Comparison of ENCODE assay signal across 11 cellular contexts in the genomic region with DNA sequence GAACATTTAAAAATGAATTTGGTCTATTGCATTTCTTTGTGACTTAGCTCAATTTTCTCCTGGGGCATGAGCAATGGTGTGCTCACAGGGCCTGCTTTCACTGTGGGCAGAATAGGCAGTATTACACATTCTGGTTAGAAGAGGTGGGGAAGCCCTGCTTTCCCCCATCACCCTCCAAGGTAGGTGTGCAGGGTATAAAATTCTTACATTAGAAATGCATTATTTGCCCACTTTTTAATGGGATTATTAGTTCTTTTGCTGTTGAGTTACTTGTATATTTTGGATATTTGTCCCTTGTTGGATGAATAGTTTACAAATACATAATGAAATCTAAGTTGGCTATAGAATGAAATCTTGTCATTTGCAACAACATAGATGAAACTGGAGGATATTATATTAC. TPM values are rescaled to one million over a fixed set of nuclear protein-coding genes. Genes with fewer than 3 reads are reported as not detected.
"Had no signal": no experiment of that assay in that cellular context is flagged by ENCODE, and none has a peak within 500 bp of the region (broad histone marks: within the 10 kb centered on the region; RNA-seq: fewer than 3 reads in every experiment).

No MANE protein-coding gene starts in this region.

- H3K27ac ChIP-seq: GM23248 had no signal

- ATAC-seq: GM23338, HCT116 had no signal

- H3K4me2 ChIP-seq: GM23338 had no signal

- H3K36me3 ChIP-seq: HAP-1 had no signal

- H3K4me3 ChIP-seq: GM23248, GM23338, HAP-1 had no signal

- H3K9ac ChIP-seq: GM23248 had no signal

- DNase-seq: GM23248, GOT3, H7, H9, HCEC 1CT, HFFc6 had no signal

- H2AFZ ChIP-seq: GM23248, GM23338 had no signal

- H3K4me1 ChIP-seq: HAP-1 had no signal

- FAIRE-seq: H1, H54 had no signal

RNA-seq across cellular contexts. Expression of a gene that starts 46.7 kb away (rescaled TPM):
- total RNA-seq: GM23248 had no signal
- polyA plus RNA-seq: GM23248 had no signal
